8 cellular contexts compared by ENCODE assay signal in the genomic region with DNA sequence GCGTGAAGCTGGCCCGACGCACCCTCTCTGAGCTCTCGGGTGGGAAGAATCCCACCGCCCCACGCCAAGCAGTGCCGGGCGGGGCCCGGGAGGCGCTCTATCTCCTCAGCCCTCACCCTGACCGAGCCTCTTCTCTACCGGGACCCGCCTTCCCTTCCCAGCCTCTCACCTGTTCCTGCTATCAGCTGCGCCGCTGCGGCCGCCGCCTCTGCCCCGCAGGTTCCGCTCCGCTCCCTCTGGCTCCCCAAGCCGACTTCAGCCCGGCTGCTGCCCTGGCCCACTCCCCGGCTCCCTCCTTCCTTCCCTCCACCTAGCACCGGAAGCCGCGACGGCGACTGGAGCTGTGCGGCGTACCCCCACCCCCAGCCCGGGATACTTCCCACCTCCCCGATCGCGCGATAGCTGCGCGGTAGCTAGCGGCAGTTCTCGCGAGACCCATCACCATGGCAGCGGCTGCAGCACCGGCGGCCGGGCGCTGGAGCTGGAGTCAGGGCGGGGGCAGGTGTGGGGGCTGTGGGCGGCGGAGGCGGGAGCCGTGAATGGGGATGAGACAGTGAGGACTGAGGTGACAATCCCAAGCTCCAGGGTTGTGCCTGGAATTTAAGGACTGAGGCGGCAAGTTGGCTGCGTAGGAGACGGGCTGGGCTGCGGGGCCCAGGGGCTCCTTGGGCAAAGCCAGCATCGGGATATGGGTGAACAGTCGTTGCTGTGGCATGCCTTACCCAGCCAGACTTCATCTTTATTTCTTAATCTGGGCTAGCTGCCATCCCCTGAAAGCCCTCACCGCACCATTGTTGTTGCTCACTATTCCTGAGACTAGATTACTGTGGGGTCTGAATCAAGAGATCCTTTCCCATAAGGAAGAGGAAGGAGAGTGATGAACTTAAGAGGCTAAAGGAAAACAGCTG. TPM values are rescaled to one million over a fixed set of nuclear protein-coding genes. Genes with fewer than 3 reads are reported as not detected.
DNase-seq lines count a peak whose midpoint lies in the region; ATAC-seq lines count a peak whose summit lies in the region.

A gene (minus strand): TSS at position 347 of the 908 bp plus-strand sequence. CDS start 16,392 bp downstream, outside the sequence.

- peak within 1 kb of the TSS; percentile 90 to 99 (median 96) for H3K4me3 Mint-ChIP-seq in naive thymus-derived CD4-positive, alpha-beta T cell
- peak within 1 kb of the TSS; percentile 97 for H3K4me3 Mint-ChIP-seq in stimulated activated memory B cell treated with anti-CD40 and anti-IgM and Interleukin-4, amounts not matched to agents 10 μg/mL and 1 μg/mL and 100 μg/mL, for 72 hours

- H3K36me3 ChIP-seq in naive thymus-derived CD4-positive, alpha-beta T cell (ENCODE audit: control insufficient read depth in 2 of 3, insufficient read depth in 3 of 3, low read length in 3 of 3) = peaks cover 0 to 11% (median 0%) of the 10 kb centered on the region in 3 experiments

- DNase-seq in DMS53 (lab: John Stamatoyannopoulos, UW) (peak; percentile 98), LHCN-M2 (ENCODE audit: low read depth) (peak; percentile 85), RPMI8226 (peak; percentile 97), fibroblast of gingiva (ENCODE audit: low read depth) (peak; percentile 91)
- DNase-seq in activated T-helper 1 cell treated with anti-CD3 and anti-CD28 coated beads, Interleukin-2, amount 50 U/mL, for 16 hours (ENCODE audit: low read depth in 1 of 2, low spot score in 1 of 2) = peak; percentile 73 to 87
- peak; percentile 84 to 92 (median 91) for DNase-seq in naive thymus-derived CD4-positive, alpha-beta T cell

- peak within 1 kb of the TSS; percentile 78 to 96 (median 88) for H3K27ac Mint-ChIP-seq in naive thymus-derived CD4-positive, alpha-beta T cell
- H3K27ac Mint-ChIP-seq in stimulated activated memory B cell treated with anti-CD40 and anti-IgM and Interleukin-4, amounts not matched to agents 10 μg/mL and 1 μg/mL and 100 μg/mL, for 72 hours = peak within 1 kb of the TSS; percentile 89

- H3K27me3 ChIP-seq in naive thymus-derived CD4-positive, alpha-beta T cell (ENCODE audit: control insufficient read depth in 2 of 2, insufficient read depth in 2 of 2, low read length in 2 of 2) = no peaks in the 10 kb centered on the region

- peaks cover 0 to 29% (median 3%) of the 10 kb centered on the region in 5 donors for H3K27me3 Mint-ChIP-seq in naive thymus-derived CD4-positive, alpha-beta T cell
- H3K27me3 Mint-ChIP-seq in stimulated activated memory B cell treated with anti-CD40 and anti-IgM and Interleukin-4, amounts not matched to agents 10 μg/mL and 1 μg/mL and 100 μg/mL, for 72 hours = peaks cover 8% of the 10 kb centered on the region

- intact Hi-C loops in naive thymus-derived CD4-positive, alpha-beta T cell (cut with micrococcal nuclease) = loop anchor here (1.0 to 5.0 kb wide), 11 partner anchors 13 to 760 kb away; a partner anchor contains a TSS

- peak within 1 kb of the TSS; percentile 86 for H3K4me3 ChIP-seq in naive thymus-derived CD4-positive, alpha-beta T cell (ENCODE audit: low read length)

- H3K9me3 ChIP-seq in naive thymus-derived CD4-positive, alpha-beta T cell (ENCODE audit: control insufficient read depth in 2 of 3, low read length in 3 of 3) = no peaks in the 10 kb centered on the region

- peaks cover 0 to 20% (median 10%) of the 10 kb centered on the region in 5 donors for H3K36me3 Mint-ChIP-seq in naive thymus-derived CD4-positive, alpha-beta T cell
- H3K36me3 Mint-ChIP-seq in stimulated activated memory B cell treated with anti-CD40 and anti-IgM and Interleukin-4, amounts not matched to agents 10 μg/mL and 1 μg/mL and 100 μg/mL, for 72 hours = peaks cover 15% of the 10 kb centered on the region

- peak within 1 kb of the TSS; percentile 80 for H3K27ac ChIP-seq in naive thymus-derived CD4-positive, alpha-beta T cell (ENCODE audit: low read depth, low read length)

- H3K9me3 Mint-ChIP-seq in naive thymus-derived CD4-positive, alpha-beta T cell = peaks cover 0 to 1% (median 0%) of the 10 kb centered on the region in 11 donors
- no peaks in the 10 kb centered on the region for H3K9me3 Mint-ChIP-seq in stimulated activated memory B cell treated with anti-CD40 and anti-IgM and Interleukin-4, amounts not matched to agents 10 μg/mL and 1 μg/mL and 100 μg/mL, for 72 hours

- peaks cover 27 to 55% (median 47%) of the 10 kb centered on the region in 7 donors for H3K4me1 Mint-ChIP-seq in naive thymus-derived CD4-positive, alpha-beta T cell
- H3K4me1 Mint-ChIP-seq in stimulated activated memory B cell treated with anti-CD40 and anti-IgM and Interleukin-4, amounts not matched to agents 10 μg/mL and 1 μg/mL and 100 μg/mL, for 72 hours = peaks cover 53% of the 10 kb centered on the region

- ATAC-seq in GM21737 (IDR thresholded peaks at IDR 0.05; ENCODE audit: unreplicated experiment) = peak; percentile 89
- ATAC-seq in naive thymus-derived CD4-positive, alpha-beta T cell = peak; percentile 96
- ATAC-seq in stimulated activated memory B cell treated with anti-CD40 and anti-IgM and Interleukin-4, amounts not matched to agents 10 μg/mL and 1 μg/mL and 100 μg/mL, for 72 hours = peak; percentile 97

- H3K4me1 ChIP-seq in naive thymus-derived CD4-positive, alpha-beta T cell (ENCODE audit: control insufficient read depth in 2 of 2, insufficient read depth in 2 of 2, low read length in 2 of 2) = peaks cover 17 to 22% of the 10 kb centered on the region in 2 donors

- POLR2A ChIA-PET in naive thymus-derived CD4-positive, alpha-beta T cell (lab: Charles Lee) = interaction anchor here (0.7 to 1.8 kb wide), 10 partner anchors 11 to 231 kb away, joined by 3 to 8 read pairs (median 4); a partner anchor contains a TSS

- CTCF ChIA-PET in naive thymus-derived CD4-positive, alpha-beta T cell (lab: Charles Lee) = interaction anchor here (0.6 to 1.9 kb wide), 11 partner anchors 11 to 105 kb away, joined by 3 to 11 read pairs (median 3); a partner anchor contains a TSS

RNA-seq across cellular contexts. Expression of the gene that starts here (rescaled TPM):
- total RNA-seq in LHCN-M2 (2014; rRNA removed) = 75.0 and 88.8 TPM in 2 replicates
- 180 TPM for polyA plus RNA-seq in LHCN-M2 (2012)
- total RNA-seq in naive thymus-derived CD4-positive, alpha-beta T cell = 100 to 1,000 TPM in 1 of 5 experiments, 10 to 100 TPM in 4; 48.7 to 137 (median 56.1) TPM
- 10 to 100 TPM; 15.9 to 21.9 TPM for polyA plus RNA-seq in naive thymus-derived CD4-positive, alpha-beta T cell

Comparison
In these comparisons a context has a peak if more than half of its experiments do, and no peak if none do; other contexts are left out.
1. Peak in every context shown above with its lines: DNase-seq, ATAC-seq, H3K4me3 ChIP-seq and H3K27ac ChIP-seq.